ENCODE assay signal across 8 cellular contexts in the genomic region with DNA sequence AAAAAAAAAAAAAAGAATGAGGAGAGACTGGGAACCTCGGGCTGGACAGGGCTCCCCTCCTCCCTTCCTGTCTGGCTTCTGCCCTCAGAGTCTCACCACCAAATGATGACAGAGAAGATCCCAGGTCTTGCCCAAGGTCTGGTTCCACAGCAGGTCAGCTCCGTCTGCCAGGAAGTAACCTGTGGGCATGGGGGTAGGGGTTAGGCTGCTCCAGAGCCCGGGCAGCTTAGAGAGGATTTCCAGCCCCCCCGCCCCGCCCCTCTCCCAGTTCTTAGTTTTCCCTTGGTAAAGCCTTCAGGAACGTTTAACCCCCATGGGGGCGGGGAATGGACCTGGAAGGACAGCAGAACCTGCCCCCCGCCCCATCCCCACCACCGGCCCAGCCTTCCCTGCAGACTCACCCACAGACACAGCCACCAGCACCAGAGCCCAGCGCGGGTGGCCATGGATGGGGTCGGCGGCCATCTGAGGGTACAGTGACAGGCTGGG.
DNase-seq lines count a peak whose midpoint lies in the region; ATAC-seq and TF ChIP-seq lines count a peak whose summit lies in the region.

No MANE protein-coding gene starts in this region.

- H3K27ac ChIP-seq in HEK293 (ENCODE audit: extremely low read depth, low read depth, low read length) (no peak overlapping the region), iPS DF 6.9 (ENCODE audit: low read length) (no peak overlapping the region), skin epidermis (peak overlapping the region in 19 of 21 experiments; percentile 73 to 93 (median 85))

- no peaks in the 10 kb centered on the region for H3K27me3 ChIP-seq in iPS DF 6.9 (ENCODE audit: control insufficient read depth, insufficient read depth, low read length)

- POLR2A ChIA-PET in HEK293 (lab: Yijun Ruan, JAX), result interaction anchor here (0.6 to 1.0 kb wide), 2 partner anchors 28 to 140 kb away, joined by 3 read pairs; no protein-coding TSS in a partner anchor

- no CpG with 5 or more reads among the region's 13 CpGs for WGBS in iPS DF 6.9 (ENCODE audit: insufficient coverage, insufficient read length)

- H3K9me3 ChIP-seq in HEK293 (ENCODE audit: control insufficient read depth, insufficient read depth, low read depth, low read length) (no peaks in the 10 kb centered on the region), iPS DF 6.9 (ENCODE audit: control insufficient read depth, insufficient read depth, low read length) (no peaks in the 10 kb centered on the region)

- peak overlapping the region; percentile 63 for H3K4me3 ChIP-seq in HEK293 (ENCODE audit: low read depth, low read length)
- H3K4me3 ChIP-seq in iPS DF 6.9 (ENCODE audit: low read length), result peak overlapping the region; percentile 81; the same call in 1 of the 2 replicates
- peak overlapping the region; percentile 50 to 84 (median 63) for H3K4me3 ChIP-seq in skin epidermis

- H3K4me1 ChIP-seq in HEK293 (ENCODE audit: control insufficient read depth, insufficient read depth, low read length) (peaks cover 8% of the 10 kb centered on the region), iPS DF 6.9 (ENCODE audit: control insufficient read depth, insufficient read depth, low read length) (no peaks in the 10 kb centered on the region; the same call in 1 of the 2 replicates)

- H3K36me3 ChIP-seq in HEK293 (ENCODE audit: control insufficient read depth in 2 of 2, insufficient read depth in 1 of 2, low read length in 2 of 2) (peaks cover 0 to 23% of the 10 kb centered on the region in 2 experiments; a peak in 1 of 3 replicates), iPS DF 6.9 (ENCODE audit: control insufficient read depth, insufficient read depth, low read length) (no peaks in the 10 kb centered on the region; the same call in 1 of the 2 replicates)

- TF ChIP-seq CTCF in HEK293 (tag by site-specific recombination; IDR thresholded peaks at IDR 0.05), result no peak

- ATAC-seq in GM21576 (IDR thresholded peaks at IDR 0.05; ENCODE audit: unreplicated experiment), result no peak
- ATAC-seq in GM18909 (IDR thresholded peaks at IDR 0.05; ENCODE audit: poor library complexity, unreplicated experiment), result no peak

- CTCF ChIA-PET in HEK293 (lab: Yijun Ruan, JAX), result interaction anchor here (0.5 to 0.7 kb wide), 2 partner anchors 29 to 61 kb away, joined by 3 read pairs; no protein-coding TSS in a partner anchor

- DNase-seq in amniotic epithelial cell (ENCODE audit: low read depth), result peak; percentile 69
- no peak for DNase-seq in iPS DF 6.9 (ENCODE audit: low read depth, low spot score)
- DNase-seq in KBM-7, result no peak
- no peak for DNase-seq in NCI-H774 (lab: John Stamatoyannopoulos, UW)

- in situ Hi-C loops in KBM-7 (cut with MboI; ENCODE audit: low pct_unique_long_range_greater_than_20kb, low sequenced_read_pairs), result no loop called here

TF ChIP-seq in HEK293, 187 proteins besides CTCF, POLR2A, EP300 and RAD21:
- TF ChIP-seq ZSCAN16 (tag by site-specific recombination; IDR thresholded peaks at IDR 0.05) (no peak), ZNF501 (tag by site-specific recombination; IDR thresholded peaks at IDR 0.05) (no peak), ZNF37A (tag by site-specific recombination; IDR thresholded peaks at IDR 0.05) (no peak), ZNF670 (tag by site-specific recombination; IDR thresholded peaks at IDR 0.05; ENCODE audit: low read depth) (no peak), SP7 (tag by site-specific recombination; IDR thresholded peaks at IDR 0.05) (no peak), SP2 (tag by site-specific recombination; IDR thresholded peaks at IDR 0.05) (peak; percentile 47), ZIC2 (tag by site-specific recombination; IDR thresholded peaks at IDR 0.05) (no peak), REST (tag by site-specific recombination; IDR thresholded peaks at IDR 0.05) (peak; percentile 59)
- TF ChIP-seq, protein P1, sequence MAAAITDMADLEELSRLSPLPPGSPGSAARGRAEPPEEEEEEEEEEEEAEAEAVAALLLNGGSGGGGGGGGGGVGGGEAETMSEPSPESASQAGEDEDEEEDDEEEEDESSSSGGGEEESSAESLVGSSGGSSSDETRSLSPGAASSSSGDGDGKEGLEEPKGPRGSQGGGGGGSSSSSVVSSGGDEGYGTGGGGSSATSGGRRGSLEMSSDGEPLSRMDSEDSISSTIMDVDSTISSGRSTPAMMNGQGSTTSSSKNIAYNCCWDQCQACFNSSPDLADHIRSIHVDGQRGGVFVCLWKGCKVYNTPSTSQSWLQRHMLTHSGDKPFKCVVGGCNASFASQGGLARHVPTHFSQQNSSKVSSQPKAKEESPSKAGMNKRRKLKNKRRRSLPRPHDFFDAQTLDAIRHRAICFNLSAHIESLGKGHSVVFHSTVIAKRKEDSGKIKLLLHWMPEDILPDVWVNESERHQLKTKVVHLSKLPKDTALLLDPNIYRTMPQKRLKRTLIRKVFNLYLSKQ (tag by site-specific recombination; IDR thresholded peaks at IDR 0.05; ENCODE audit: borderline replicate concordance), result no peak
- TF ChIP-seq, protein P2, sequence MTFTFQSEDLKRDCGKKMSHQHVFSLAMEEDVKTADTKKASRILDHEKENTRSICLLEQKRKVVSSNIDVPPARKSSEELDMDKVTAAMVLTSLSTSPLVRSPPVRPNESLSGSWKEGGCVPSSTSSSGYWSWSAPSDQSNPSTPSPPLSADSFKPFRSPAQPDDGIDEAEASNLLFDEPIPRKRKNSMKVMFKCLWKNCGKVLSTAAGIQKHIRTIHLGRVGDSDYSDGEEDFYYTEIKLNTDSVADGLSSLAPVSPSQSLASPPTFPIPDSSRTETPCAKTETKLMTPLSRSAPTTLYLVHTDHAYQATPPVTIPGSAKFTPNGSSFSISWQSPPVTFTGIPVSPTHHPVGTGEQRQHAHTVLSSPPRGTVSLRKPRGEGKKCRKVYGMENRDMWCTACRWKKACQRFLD (tag by site-specific recombination; IDR thresholded peaks at IDR 0.05), result no peak
- TF ChIP-seq, protein P3, sequence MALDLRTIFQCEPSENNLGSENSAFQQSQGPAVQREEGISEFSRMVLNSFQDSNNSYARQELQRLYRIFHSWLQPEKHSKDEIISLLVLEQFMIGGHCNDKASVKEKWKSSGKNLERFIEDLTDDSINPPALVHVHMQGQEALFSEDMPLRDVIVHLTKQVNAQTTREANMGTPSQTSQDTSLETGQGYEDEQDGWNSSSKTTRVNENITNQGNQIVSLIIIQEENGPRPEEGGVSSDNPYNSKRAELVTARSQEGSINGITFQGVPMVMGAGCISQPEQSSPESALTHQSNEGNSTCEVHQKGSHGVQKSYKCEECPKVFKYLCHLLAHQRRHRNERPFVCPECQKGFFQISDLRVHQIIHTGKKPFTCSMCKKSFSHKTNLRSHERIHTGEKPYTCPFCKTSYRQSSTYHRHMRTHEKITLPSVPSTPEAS (tag by site-specific recombination; IDR thresholded peaks at IDR 0.05), result no peak

Comparison
In these comparisons a context has a peak if more than half of its experiments do, and no peak if none do; other contexts are left out.
1. H3K27ac ChIP-seq: peak in skin epidermis (19 of 21); none in HEK293 (single experiment) and iPS DF 6.9 (single experiment).
2. Peak in every context shown above with its lines, with median percentiles within 50 percentile points of each other: H3K4me3 ChIP-seq.